Comparison of ENCODE assay signal across 9 cellular contexts in genomic region chr2:70122470-70122869, GRCh38. TPM values are rescaled to one million over a fixed set of nuclear protein-coding genes. Genes with fewer than 3 reads are reported as not detected.
DNase-seq lines count a peak whose midpoint lies in the region; ATAC-seq and TF ChIP-seq lines count a peak whose summit lies in the region.
"Had no signal": no experiment of that assay in that cellular context is flagged by ENCODE, and none has a peak within 500 bp of the region (broad histone marks: within the 10 kb centered on the region; RNA-seq: fewer than 3 reads in every experiment).

No MANE protein-coding gene starts in this region.

- H3K27me3 Mint-ChIP-seq in brain (peaks cover 6% of the 10 kb centered on the region), osteocyte (ENCODE audit: unreplicated experiment) (no peaks in the 10 kb centered on the region)

- no peaks in the 10 kb centered on the region for H3K36me3 Mint-ChIP-seq in brain
- H3K36me3 Mint-ChIP-seq in osteocyte (ENCODE audit: unreplicated experiment) = no peaks in the 10 kb centered on the region

- POLR2A ChIA-PET in HEK293T (lab: Yijun Ruan, JAX) = interaction anchor here (1.0 to 5.8 kb wide), 6 partner anchors 10 to 69 kb away, joined by 3 to 88 read pairs (median 12); partner anchors contain the start of genes C2orf42 and PCBP1

- DNase-seq in osteocyte (ENCODE audit: extremely low spot score, unreplicated experiment) = no peak
- no peak for DNase-seq in superior temporal gyrus (ENCODE audit: extremely low spot score)
- no peak for DNase-seq in HEK293T (ENCODE audit: extremely low spot score)
- DNase-seq: Calu3 had no signal

- no peak overlapping the region for H3K9ac ChIP-seq in BLaER1
- H3K9ac ChIP-seq in KMS-11 = no peak overlapping the region

- peak overlapping the region; percentile 96 for H3K4me2 ChIP-seq in BLaER1
- H3K4me2 ChIP-seq in KMS-11 = no peak overlapping the region

- H3K4me3 Mint-ChIP-seq in brain (peak overlapping the region in 1 of 5 experiments; percentile 88), osteocyte (ENCODE audit: unreplicated experiment) (no peak overlapping the region)

- peaks cover 93% of the 10 kb centered on the region for H3K4me1 ChIP-seq in BLaER1
- H3K4me1 ChIP-seq in KMS-11 (ENCODE audit: low read depth, poor library complexity, severe bottlenecking) = peaks cover 57% of the 10 kb centered on the region

- H3K27ac Mint-ChIP-seq in brain (peak overlapping the region in 4 of 5 experiments; percentile 92 to 100 (median 100)), osteocyte (ENCODE audit: unreplicated experiment) (peak overlapping the region; percentile 100)

- TF ChIP-seq CTCF in KMS-11 (conservative IDR thresholded peaks at IDR 0.05; ENCODE audit: low read depth, low read length) (no peak), brain (conservative IDR thresholded peaks at IDR 0.05) (no peak), osteocyte (IDR thresholded peaks at IDR 0.05) (no peak)

- H3K36me3 ChIP-seq in BLaER1 = no peaks in the 10 kb centered on the region
- H3K36me3 ChIP-seq in KMS-11 (ENCODE audit: insufficient read depth) = no peaks in the 10 kb centered on the region

- peaks cover 81% of the 10 kb centered on the region for H3K4me1 Mint-ChIP-seq in brain
- H3K4me1 Mint-ChIP-seq in osteocyte (ENCODE audit: unreplicated experiment) = peaks cover 48% of the 10 kb centered on the region

- peaks cover 0 to 2% (median 0%) of the 10 kb centered on the region in 5 experiments for H3K9me3 Mint-ChIP-seq in brain
- no peaks in the 10 kb centered on the region for H3K9me3 Mint-ChIP-seq in osteocyte (ENCODE audit: unreplicated experiment)

- no peaks in the 10 kb centered on the region for H3K9me3 ChIP-seq in BLaER1

- H3K79me2 ChIP-seq in KMS-11 (ENCODE audit: insufficient read depth, low read depth) = no peaks in the 10 kb centered on the region

- no peaks in the 10 kb centered on the region for H4K20me1 ChIP-seq in BLaER1
- no peaks in the 10 kb centered on the region for H4K20me1 ChIP-seq in KMS-11 (ENCODE audit: insufficient read depth)

- no peak overlapping the region for H2AFZ ChIP-seq in KMS-11 (ENCODE audit: low read depth)

- ATAC-seq in GM19023 (IDR thresholded peaks at IDR 0.05; ENCODE audit: unreplicated experiment) (no peak), HG02973 (IDR thresholded peaks at IDR 0.05; ENCODE audit: unreplicated experiment) (no peak)

- H3K4me3 ChIP-seq in BLaER1 = no peak overlapping the region
- H3K4me3 ChIP-seq in KMS-11 (IDR thresholded peaks at IDR 0.05; ENCODE audit: insufficient read depth, low read depth, low read length) = no peak overlapping the region

- H3K27ac ChIP-seq in BLaER1 (peak overlapping the region; percentile 86), KMS-11 (0 out of 2 replicates have a peak overlapping the region, but pooled peaks have one; percentile 2)

- H3K27me3 ChIP-seq in BLaER1 = no peaks in the 10 kb centered on the region
- H3K27me3 ChIP-seq in KMS-11 (ENCODE audit: insufficient read depth, low read depth) = no peaks in the 10 kb centered on the region

- CTCF ChIA-PET in HEK293T (lab: Yijun Ruan, JAX) = no interaction called here

TF ChIP-seq in HEK293T, 16 proteins besides CTCF, POLR2A, EP300 and RAD21:
- TF ChIP-seq FOXK2 (IDR thresholded peaks at IDR 0.05) = no peak
TF ChIP-seq in HEK293T: peak in this region for 0.

RNA-seq across cellular contexts. Expression of gene PCBP1, which starts 35.2 kb away (rescaled TPM):
- 363 TPM for polyA plus RNA-seq in brain (ENCODE audit: insufficient read depth, low read depth, low replicate concordance)
- total RNA-seq in osteocyte = 261 and 262 TPM in 2 replicates
